Comparison of ENCODE assay signal across 1 cellular context in the genomic region with DNA sequence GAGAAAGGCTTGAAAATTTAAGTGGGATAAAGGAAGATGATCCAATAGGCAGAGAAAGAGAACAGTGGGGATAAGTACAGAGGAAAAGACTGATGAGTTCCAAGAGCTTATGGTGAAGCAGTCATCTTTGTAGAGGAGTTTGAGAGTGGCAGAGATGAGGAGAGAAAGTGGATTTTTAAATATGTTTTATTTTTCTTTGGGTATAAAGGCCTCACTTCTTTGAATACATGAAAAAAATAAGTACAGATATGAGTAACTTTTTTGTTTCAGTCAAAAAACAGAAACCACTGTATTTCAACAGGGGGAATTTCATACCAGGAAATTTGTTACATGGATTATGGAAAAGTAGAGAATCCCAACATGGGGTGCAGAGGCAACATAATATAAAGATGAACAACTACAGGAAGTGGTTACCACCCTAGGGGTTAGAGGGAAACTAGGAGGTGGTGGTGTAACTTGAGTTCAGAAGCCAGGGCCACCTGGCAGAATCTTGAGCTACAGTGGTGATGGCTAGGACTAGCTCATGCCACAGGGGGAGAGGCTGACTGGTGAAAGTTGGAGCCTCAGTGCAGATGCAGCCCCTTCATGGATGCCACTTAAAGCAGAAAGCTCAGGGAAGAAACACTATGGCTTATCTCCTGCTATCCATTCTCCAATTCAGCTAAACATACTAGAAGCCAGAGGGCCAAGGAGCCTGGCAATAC.
TF ChIP-seq lines count a peak whose summit lies in the region.

No MANE protein-coding gene starts in this region.

TF ChIP-seq in SK-N-SH treated with all-trans-retinoic acid at 6 μM for 48 hours, 23 proteins besides CTCF, POLR2A, EP300 and RAD21 (continued from another document):
- TF ChIP-seq, protein P1, sequence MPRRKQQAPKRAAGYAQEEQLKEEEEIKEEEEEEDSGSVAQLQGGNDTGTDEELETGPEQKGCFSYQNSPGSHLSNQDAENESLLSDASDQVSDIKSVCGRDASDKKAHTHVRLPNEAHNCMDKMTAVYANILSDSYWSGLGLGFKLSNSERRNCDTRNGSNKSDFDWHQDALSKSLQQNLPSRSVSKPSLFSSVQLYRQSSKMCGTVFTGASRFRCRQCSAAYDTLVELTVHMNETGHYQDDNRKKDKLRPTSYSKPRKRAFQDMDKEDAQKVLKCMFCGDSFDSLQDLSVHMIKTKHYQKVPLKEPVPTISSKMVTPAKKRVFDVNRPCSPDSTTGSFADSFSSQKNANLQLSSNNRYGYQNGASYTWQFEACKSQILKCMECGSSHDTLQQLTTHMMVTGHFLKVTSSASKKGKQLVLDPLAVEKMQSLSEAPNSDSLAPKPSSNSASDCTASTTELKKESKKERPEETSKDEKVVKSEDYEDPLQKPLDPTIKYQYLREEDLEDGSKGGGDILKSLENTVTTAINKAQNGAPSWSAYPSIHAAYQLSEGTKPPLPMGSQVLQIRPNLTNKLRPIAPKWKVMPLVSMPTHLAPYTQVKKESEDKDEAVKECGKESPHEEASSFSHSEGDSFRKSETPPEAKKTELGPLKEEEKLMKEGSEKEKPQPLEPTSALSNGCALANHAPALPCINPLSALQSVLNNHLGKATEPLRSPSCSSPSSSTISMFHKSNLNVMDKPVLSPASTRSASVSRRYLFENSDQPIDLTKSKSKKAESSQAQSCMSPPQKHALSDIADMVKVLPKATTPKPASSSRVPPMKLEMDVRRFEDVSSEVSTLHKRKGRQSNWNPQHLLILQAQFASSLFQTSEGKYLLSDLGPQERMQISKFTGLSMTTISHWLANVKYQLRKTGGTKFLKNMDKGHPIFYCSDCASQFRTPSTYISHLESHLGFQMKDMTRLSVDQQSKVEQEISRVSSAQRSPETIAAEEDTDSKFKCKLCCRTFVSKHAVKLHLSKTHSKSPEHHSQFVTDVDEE (CRISPR knock-in tag; IDR thresholded peaks at IDR 0.05): no peak
- TF ChIP-seq PPARA (CRISPR knock-in tag; IDR thresholded peaks at IDR 0.05; ENCODE audit: borderline replicate concordance) (no peak), OSR1 (CRISPR knock-in tag; IDR thresholded peaks at IDR 0.05) (no peak), ISL1 (CRISPR knock-in tag; IDR thresholded peaks at IDR 0.05) (no peak), ESRRG (CRISPR knock-in tag; IDR thresholded peaks at IDR 0.05) (no peak), BACH2 (CRISPR knock-in tag; IDR thresholded peaks at IDR 0.05; ENCODE audit: borderline replicate concordance) (no peak), ARNTL (CRISPR knock-in tag; IDR thresholded peaks at IDR 0.05; ENCODE audit: borderline replicate concordance, low read depth) (no peak), CREB5 (CRISPR knock-in tag; IDR thresholded peaks at IDR 0.05; ENCODE audit: low read depth) (no peak), ZNF8 (CRISPR knock-in tag; IDR thresholded peaks at IDR 0.05) (no peak), ZC3H10 (CRISPR knock-in tag; IDR thresholded peaks at IDR 0.05) (no peak), SNAI2 (CRISPR knock-in tag; IDR thresholded peaks at IDR 0.05) (no peak)
- TF ChIP-seq, protein P2, sequence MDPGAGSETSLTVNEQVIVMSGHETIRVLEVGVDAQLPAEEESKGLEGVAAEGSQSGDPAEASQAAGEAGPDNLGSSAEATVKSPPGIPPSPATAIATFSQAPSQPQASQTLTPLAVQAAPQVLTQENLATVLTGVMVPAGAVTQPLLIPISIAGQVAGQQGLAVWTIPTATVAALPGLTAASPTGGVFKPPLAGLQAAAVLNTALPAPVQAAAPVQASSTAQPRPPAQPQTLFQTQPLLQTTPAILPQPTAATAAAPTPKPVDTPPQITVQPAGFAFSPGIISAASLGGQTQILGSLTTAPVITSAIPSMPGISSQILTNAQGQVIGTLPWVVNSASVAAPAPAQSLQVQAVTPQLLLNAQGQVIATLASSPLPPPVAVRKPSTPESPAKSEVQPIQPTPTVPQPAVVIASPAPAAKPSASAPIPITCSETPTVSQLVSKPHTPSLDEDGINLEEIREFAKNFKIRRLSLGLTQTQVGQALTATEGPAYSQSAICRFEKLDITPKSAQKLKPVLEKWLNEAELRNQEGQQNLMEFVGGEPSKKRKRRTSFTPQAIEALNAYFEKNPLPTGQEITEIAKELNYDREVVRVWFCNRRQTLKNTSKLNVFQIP (CRISPR knock-in tag; IDR thresholded peaks at IDR 0.05; ENCODE audit: borderline replicate concordance, low read depth): no peak
